In genomic region chr4:69617083-69617694, GRCh38 we compare ENCODE assay signal across 9 cellular contexts. TPM values are rescaled to one million over a fixed set of nuclear protein-coding genes. Genes with fewer than 3 reads are reported as not detected.
A peak's percentile ranks its signal among the peaks of the same experiment; 100 is the strongest.
DNase-seq lines count a peak whose midpoint lies in the region; ATAC-seq and TF ChIP-seq lines count a peak whose summit lies in the region.
"Had no signal": no experiment of that assay in that cellular context is flagged by ENCODE, and none has a peak within 500 bp of the region (broad histone marks: within the 10 kb centered on the region; RNA-seq: fewer than 3 reads in every experiment).

No MANE protein-coding gene starts in this region.

- no peaks in the 10 kb centered on the region for H3K4me1 Mint-ChIP-seq in stimulated activated effector memory CD8-positive, alpha-beta T cell treated with anti-CD3 and anti-CD28 coated beads, Interleukin-12 subunit alpha, Interleukin-12 subunit beta, amount 100 ng/mL, for 72 hours
- no peaks in the 10 kb centered on the region for H3K4me1 Mint-ChIP-seq in activated T-cell treated with anti-CD3 and anti-CD28 coated beads, Interleukin-2, amount 50 U/mL, for 72 hours (ENCODE audit: low read depth)

- POLR2A ChIA-PET in AG04450 (lab: Yijun Ruan, JAX) = no interaction called here

- TF ChIP-seq CTCF in AG04450 (IDR thresholded peaks at IDR 0.05; ENCODE audit: low read depth, low read length) (peak; percentile 55), RWPE2 (IDR thresholded peaks at IDR 0.05; ENCODE audit: poor library complexity, severe bottlenecking) (peak; percentile 81)

- DNase-seq in AG04450 (ENCODE audit: low read depth, low spot score) (peak; percentile 0), H7 (peak; percentile 21), RWPE2 (ENCODE audit: low spot score) (no peak), iPS-NIHi11 (ENCODE audit: low spot score) (peak; percentile 22), cerebellar nuclear complex (lab: John Stamatoyannopoulos, UW) (no peak)
- no peak for DNase-seq in stimulated activated effector memory CD8-positive, alpha-beta T cell treated with anti-CD3 and anti-CD28 coated beads, Interleukin-12 subunit alpha, Interleukin-12 subunit beta, amount 100 ng/mL, for 72 hours (ENCODE audit: low spot score in 2 of 2)
- no peak for DNase-seq in activated T-cell treated with anti-CD3 and anti-CD28 coated beads, Interleukin-2, amount 50 U/mL, for 72 hours
- no peak for DNase-seq in activated naive CD4-positive, alpha-beta T cell treated with anti-CD3 and anti-CD28 coated beads, Interleukin-2, amount 50 U/mL, for 72 hours (ENCODE audit: low spot score in 2 of 2)

- no peak overlapping the region for H3K27ac Mint-ChIP-seq in stimulated activated effector memory CD8-positive, alpha-beta T cell treated with anti-CD3 and anti-CD28 coated beads, Interleukin-12 subunit alpha, Interleukin-12 subunit beta, amount 100 ng/mL, for 72 hours
- no peak overlapping the region for H3K27ac Mint-ChIP-seq in activated T-cell treated with anti-CD3 and anti-CD28 coated beads, Interleukin-2, amount 50 U/mL, for 72 hours
- H3K27ac Mint-ChIP-seq in activated naive CD4-positive, alpha-beta T cell treated with anti-CD3 and anti-CD28 coated beads, Interleukin-2, amount 50 U/mL, for 72 hours = no peak overlapping the region

- H3K27ac ChIP-seq in AG04450 (ENCODE audit: low read depth, low read length) = no peak overlapping the region
- no peak overlapping the region for H3K27ac ChIP-seq in RWPE2 (ENCODE audit: poor library complexity, severe bottlenecking)

- H3K4me3 Mint-ChIP-seq in stimulated activated effector memory CD8-positive, alpha-beta T cell treated with anti-CD3 and anti-CD28 coated beads, Interleukin-12 subunit alpha, Interleukin-12 subunit beta, amount 100 ng/mL, for 72 hours = no peak overlapping the region
- no peak overlapping the region for H3K4me3 Mint-ChIP-seq in activated T-cell treated with anti-CD3 and anti-CD28 coated beads, Interleukin-2, amount 50 U/mL, for 72 hours

- no peaks in the 10 kb centered on the region for H3K36me3 ChIP-seq in H7 (replicated peaks; ENCODE audit: control insufficient read depth, insufficient read depth, low read length)
- H3K36me3 ChIP-seq in RWPE2 (ENCODE audit: low read depth) = no peaks in the 10 kb centered on the region

- peak; percentile 54; the same call in 1 of the 3 replicates for ATAC-seq in RWPE2 (ENCODE audit: low read depth)
- no peak for ATAC-seq in stimulated activated effector memory CD8-positive, alpha-beta T cell treated with anti-CD3 and anti-CD28 coated beads, Interleukin-12 subunit alpha, Interleukin-12 subunit beta, amount 100 ng/mL, for 72 hours
- no peak for ATAC-seq in activated T-cell treated with anti-CD3 and anti-CD28 coated beads, Interleukin-2, amount 50 U/mL, for 72 hours (replicated peaks in 1 of 2)
- ATAC-seq in activated naive CD4-positive, alpha-beta T cell treated with anti-CD3 and anti-CD28 coated beads, Interleukin-2, amount 50 U/mL, for 72 hours = no peak

- H3K9me3 ChIP-seq in AG04450 (ENCODE audit: control insufficient read depth, insufficient read depth, low read length) = no peaks in the 10 kb centered on the region
- no peaks in the 10 kb centered on the region for H3K9me3 ChIP-seq in RWPE2 (ENCODE audit: severe bottlenecking)

- H3K27me3 ChIP-seq in AG04450 (ENCODE audit: control insufficient read depth, insufficient read depth, low read length) (no peaks in the 10 kb centered on the region), H7 (ENCODE audit: control insufficient read depth, insufficient read depth, low read length) (no peaks in the 10 kb centered on the region), RWPE2 (ENCODE audit: insufficient read depth, poor library complexity, severe bottlenecking) (peaks cover 5% of the 10 kb centered on the region)

- peaks cover 12% of the 10 kb centered on the region for H3K9me3 Mint-ChIP-seq in stimulated activated effector memory CD8-positive, alpha-beta T cell treated with anti-CD3 and anti-CD28 coated beads, Interleukin-12 subunit alpha, Interleukin-12 subunit beta, amount 100 ng/mL, for 72 hours
- peaks cover 6% of the 10 kb centered on the region in 2 donors for H3K9me3 Mint-ChIP-seq in activated T-cell treated with anti-CD3 and anti-CD28 coated beads, Interleukin-2, amount 50 U/mL, for 72 hours
- peaks cover 5 to 11% of the 10 kb centered on the region in 2 donors for H3K9me3 Mint-ChIP-seq in activated naive CD4-positive, alpha-beta T cell treated with anti-CD3 and anti-CD28 coated beads, Interleukin-2, amount 50 U/mL, for 72 hours

- H3K27me3 Mint-ChIP-seq in activated T-cell treated with anti-CD3 and anti-CD28 coated beads, Interleukin-2, amount 50 U/mL, for 72 hours (ENCODE audit: low read depth) = no peaks in the 10 kb centered on the region

- no peaks in the 10 kb centered on the region for H3K4me1 ChIP-seq in RWPE2 (ENCODE audit: insufficient read depth, poor library complexity, severe bottlenecking)

- no peaks in the 10 kb centered on the region for H3K36me3 Mint-ChIP-seq in stimulated activated effector memory CD8-positive, alpha-beta T cell treated with anti-CD3 and anti-CD28 coated beads, Interleukin-12 subunit alpha, Interleukin-12 subunit beta, amount 100 ng/mL, for 72 hours
- H3K36me3 Mint-ChIP-seq in activated T-cell treated with anti-CD3 and anti-CD28 coated beads, Interleukin-2, amount 50 U/mL, for 72 hours (ENCODE audit: insufficient read depth in 2 of 2) = no peaks in the 10 kb centered on the region
- H3K36me3 Mint-ChIP-seq in activated naive CD4-positive, alpha-beta T cell treated with anti-CD3 and anti-CD28 coated beads, Interleukin-2, amount 50 U/mL, for 72 hours = no peaks in the 10 kb centered on the region

- CTCF ChIA-PET in AG04450 (lab: Charles Lee) = interaction anchor here (1.3 to 1.6 kb wide), 2 partner anchors 1119 to 1346 kb away, joined by 4 to 8 read pairs; no protein-coding TSS in a partner anchor

- no peak overlapping the region for H3K4me3 ChIP-seq in AG04450 (ENCODE audit: low read depth, low read length)
- no peak overlapping the region for H3K4me3 ChIP-seq in H7 (ENCODE audit: insufficient read depth, low read depth, low read length)
- no peak overlapping the region for H3K4me3 ChIP-seq in RWPE2 (ENCODE audit: severe bottlenecking)

RNA-seq across cellular contexts. Expression of gene UGT2A2, which starts 22.3 kb away (rescaled TPM):
- polyA plus RNA-seq in AG04450 (2011; rRNA removed) = not detected in 2 replicates
- not detected in 2 replicates for polyA minus RNA-seq in AG04450 (2011; rRNA and poly(A)+ RNA removed)
- 0.11 and 0.45 TPM in 2 replicates for total RNA-seq in H7 (2014; rRNA removed; shearing (Covaris generic))
- not detected for total RNA-seq in activated T-cell treated with anti-CD3 and anti-CD28 coated beads, Interleukin-2, amount 50 U/mL, for 72 hours
- total RNA-seq in activated naive CD4-positive, alpha-beta T cell treated with anti-CD3 and anti-CD28 coated beads, Interleukin-2, amount 50 U/mL, for 72 hours = not detected
- polyA plus RNA-seq: adipose tissue had no signal

RNA-seq across cellular contexts. Expression of gene UGT2A1, which starts 35.9 kb away (rescaled TPM):
- polyA plus RNA-seq in AG04450 (2011; rRNA removed) = not detected in 2 replicates
- not detected in 2 replicates for polyA minus RNA-seq in AG04450 (2011; rRNA and poly(A)+ RNA removed)
- 0.42 and 0.81 TPM in 2 replicates for total RNA-seq in H7 (2014; rRNA removed; shearing (Covaris generic))
- not detected for total RNA-seq in activated T-cell treated with anti-CD3 and anti-CD28 coated beads, Interleukin-2, amount 50 U/mL, for 72 hours
- total RNA-seq in activated naive CD4-positive, alpha-beta T cell treated with anti-CD3 and anti-CD28 coated beads, Interleukin-2, amount 50 U/mL, for 72 hours = not detected
- polyA plus RNA-seq: adipose tissue had no signal

Comparison
In these comparisons a context has a peak if more than half of its experiments do, and no peak if none do; other contexts are left out.
1. DNase-seq: peak in AG04450 (single experiment), H7 (single experiment) and iPS-NIHi11 (single experiment); none in RWPE2 (single experiment), cerebellar nuclear complex (0 of 2), stimulated activated effector memory CD8-positive, alpha-beta T cell treated with anti-CD3 and anti-CD28 coated beads, Interleukin-12 subunit alpha, Interleukin-12 subunit beta, amount 100 ng/mL, for 72 hours (0 of 2), activated T-cell treated with anti-CD3 and anti-CD28 coated beads, Interleukin-2, amount 50 U/mL, for 72 hours (0 of 2) and activated naive CD4-positive, alpha-beta T cell treated with anti-CD3 and anti-CD28 coated beads, Interleukin-2, amount 50 U/mL, for 72 hours (0 of 2).